ENCODE assay signal across 11 cellular contexts in the genomic region with DNA sequence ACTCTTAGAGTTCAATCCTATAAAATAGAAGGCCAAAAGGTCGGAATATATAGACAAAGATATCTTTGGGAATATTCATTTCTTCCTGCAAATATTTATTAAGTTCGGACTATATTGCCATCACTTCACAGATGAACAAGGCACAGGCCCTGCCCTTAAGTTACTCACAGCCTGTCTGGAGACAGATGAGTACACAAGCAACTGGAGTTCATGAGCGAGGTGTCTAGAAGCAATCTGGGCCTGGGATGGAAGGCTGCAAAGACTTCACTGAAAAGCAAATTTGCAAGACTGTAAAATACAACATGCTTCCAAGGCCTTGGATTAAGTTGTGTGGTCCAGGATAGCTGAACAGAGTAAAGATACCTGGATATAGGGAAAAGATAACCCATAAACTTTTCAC. TPM values are rescaled to one million over a fixed set of nuclear protein-coding genes. Genes with fewer than 3 reads are reported as not detected.
DNase-seq lines count a peak whose midpoint lies in the region; ATAC-seq, FAIRE-seq and TF ChIP-seq lines count a peak whose summit lies in the region.
"Had no signal": no experiment of that assay in that cellular context is flagged by ENCODE, and none has a peak within 500 bp of the region (broad histone marks: within the 10 kb centered on the region; RNA-seq: fewer than 3 reads in every experiment).

No MANE protein-coding gene starts in this region.

- DNase-seq in astrocyte of the spinal cord (ENCODE audit: low read depth, low spot score) (peak; percentile 39), naive B cell (no peak), UCSD-AML1 (lab: John Stamatoyannopoulos, UW; ENCODE audit: unreplicated experiment) (no peak), NCI-H2227 treated with DMSO at 0.1 percent for 48 hours (lab: John Stamatoyannopoulos, UW) (no peak), frontal cortex (ENCODE audit: low spot score in 2 of 2) (no peak)
- DNase-seq: NCI-H1436, SHP77 had no signal

- H3K9me3 ChIP-seq in DOHH2 (ENCODE audit: control insufficient read depth, insufficient read depth, low read length) (no peaks in the 10 kb centered on the region), Loucy (ENCODE audit: insufficient read depth, low read depth, low read length) (no peaks in the 10 kb centered on the region)
- H3K9me3 ChIP-seq: gastroesophageal sphincter had no signal

- no peak for FAIRE-seq in frontal cortex (lab: Jason Lieb, UNC)

- H4K20me1 ChIP-seq in DOHH2 (ENCODE audit: control insufficient read depth, insufficient read depth, low read depth, low read length) (no peaks in the 10 kb centered on the region), Loucy (ENCODE audit: insufficient read depth, low read length, poor library complexity, severe bottlenecking) (peaks cover 25% of the 10 kb centered on the region)

- H3K4me1 Mint-ChIP-seq in naive B cell: peaks cover 61 to 80% (median 80%) of the 10 kb centered on the region in 3 donors

- H3K36me3 Mint-ChIP-seq in naive B cell: no peaks in the 10 kb centered on the region

- H3K9me3 Mint-ChIP-seq in naive B cell: no peaks in the 10 kb centered on the region

- H3K4me2 ChIP-seq in DOHH2 (ENCODE audit: low read length) (peak overlapping the region; percentile 96), Loucy (ENCODE audit: low read depth, low read length, poor library complexity, severe bottlenecking) (peak overlapping the region; percentile 98)

- H2AFZ ChIP-seq in Loucy (ENCODE audit: low read length): no peak overlapping the region

- H3K4me3 Mint-ChIP-seq in naive B cell: peak overlapping the region; percentile 97 to 100 (median 99)

- peak overlapping the region in 5 of 6 donors; percentile 54 to 99 (median 91) for H3K27ac Mint-ChIP-seq in naive B cell

- peaks cover 4% of the 10 kb centered on the region; the same call in 1 of the 2 replicates for H3K36me3 ChIP-seq in DOHH2 (ENCODE audit: control insufficient read depth, low read length)
- no peaks in the 10 kb centered on the region for H3K36me3 ChIP-seq in Loucy (ENCODE audit: insufficient read depth, low read length)
- H3K36me3 ChIP-seq: gastroesophageal sphincter had no signal

- H3K4me1 ChIP-seq in DOHH2 (ENCODE audit: control insufficient read depth, low read length) (peaks cover 59% of the 10 kb centered on the region), Loucy (ENCODE audit: insufficient read depth, low read length, poor library complexity, severe bottlenecking) (peaks cover 79% of the 10 kb centered on the region)

- H3K4me3 ChIP-seq in DOHH2 (ENCODE audit: low read length): peak overlapping the region; percentile 94
- H3K4me3 ChIP-seq in Loucy (ENCODE audit: low read length, poor library complexity, severe bottlenecking): peak overlapping the region; percentile 74
- H3K4me3 ChIP-seq in astrocyte of the spinal cord (ENCODE audit: low read depth, low read length): no peak overlapping the region

- in situ Hi-C loops in astrocyte of the spinal cord (cut with HindIII; ENCODE audit: low sequenced_read_pairs): no loop called here

- peak overlapping the region; percentile 96 for H3K9ac ChIP-seq in Loucy (ENCODE audit: low read depth, low read length, poor library complexity, severe bottlenecking)

- H3K27me3 ChIP-seq in DOHH2 (ENCODE audit: control insufficient read depth, low read length): no peaks in the 10 kb centered on the region
- H3K27me3 ChIP-seq in Loucy (ENCODE audit: insufficient read depth, low read length, poor library complexity, severe bottlenecking): no peaks in the 10 kb centered on the region
- H3K27me3 ChIP-seq: gastroesophageal sphincter had no signal

- TF ChIP-seq CTCF in DOHH2 (IDR thresholded peaks at IDR 0.05; ENCODE audit: low read depth, low read length, poor library complexity, severe bottlenecking) (no peak), Loucy (conservative IDR thresholded peaks at IDR 0.05; ENCODE audit: low read length) (no peak), astrocyte of the spinal cord (IDR thresholded peaks at IDR 0.05; ENCODE audit: low read depth, low read length) (no peak)

- no peaks in the 10 kb centered on the region for H3K27me3 Mint-ChIP-seq in naive B cell

- no peaks in the 10 kb centered on the region for H3F3A ChIP-seq in DOHH2 (ENCODE audit: control insufficient read depth, insufficient read depth)
- peaks cover 4% of the 10 kb centered on the region; the same call in 1 of the 2 replicates for H3F3A ChIP-seq in Loucy (ENCODE audit: low read depth)

- H3K79me2 ChIP-seq in DOHH2 (ENCODE audit: control insufficient read depth, low read length): peaks cover 30% of the 10 kb centered on the region
- H3K79me2 ChIP-seq in Loucy (ENCODE audit: insufficient read depth, low read length): peaks cover 61% of the 10 kb centered on the region

- ATAC-seq in naive B cell (ENCODE audit: low read depth in 2 of 2): no peak
- no peak for ATAC-seq in GM19351 (IDR thresholded peaks at IDR 0.05; ENCODE audit: unreplicated experiment)
- ATAC-seq: gastroesophageal sphincter had no signal

- H3K27ac ChIP-seq in DOHH2 (ENCODE audit: low read depth, low read length): no peak overlapping the region

- no peaks in the 10 kb centered on the region for H3K9me2 ChIP-seq in DOHH2 (replicated peaks; ENCODE audit: control insufficient read depth, low read length)
- no peaks in the 10 kb centered on the region for H3K9me2 ChIP-seq in Loucy (replicated peaks; ENCODE audit: low read depth, low read length)

RNA-seq across cellular contexts. Expression of gene CEP85L, which starts 56.7 kb away (rescaled TPM):
- 10 to 100 TPM; 19.6 to 31.0 (median 25.0) TPM for polyA plus RNA-seq in naive B cell (ENCODE audit: low read depth in 6 of 6)
- total RNA-seq in frontal cortex: 42.4 TPM
